ENCODE assay signal across 8 cellular contexts in the genomic region with DNA sequence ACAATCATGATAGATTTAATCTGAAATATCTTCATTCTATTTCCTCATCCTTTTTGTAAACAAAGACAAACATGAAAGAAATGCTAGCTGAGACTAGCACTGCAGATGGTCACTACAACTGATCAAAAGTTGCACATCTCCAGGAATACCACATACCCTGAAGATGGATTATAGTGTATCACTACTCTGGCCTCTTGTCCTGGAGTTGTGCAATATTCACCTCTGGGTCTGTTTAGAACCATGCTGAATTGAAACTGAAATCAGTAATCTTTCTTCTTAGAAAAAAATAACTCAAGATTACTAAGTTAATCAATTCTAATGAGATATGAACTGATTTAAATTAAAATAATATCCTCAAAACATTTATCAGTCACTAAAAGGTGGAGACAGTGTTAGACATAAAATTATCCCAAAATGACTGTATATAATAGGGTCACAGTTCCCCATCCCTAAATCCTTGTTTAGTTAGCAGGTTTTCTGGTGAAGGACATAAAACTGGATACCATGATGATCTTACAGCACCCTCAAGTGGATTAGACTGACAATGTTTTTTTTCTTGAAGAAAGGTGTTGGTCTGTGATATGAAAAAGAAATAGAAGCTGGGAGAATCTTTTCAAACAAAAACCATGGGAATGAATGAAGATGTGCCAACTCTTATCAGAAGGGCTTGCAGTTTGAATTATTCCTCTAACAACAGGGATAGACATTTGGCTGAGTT. TPM values are rescaled to one million over a fixed set of nuclear protein-coding genes. Genes with fewer than 3 reads are reported as not detected.
DNase-seq lines count a peak whose midpoint lies in the region; ATAC-seq, FAIRE-seq and TF ChIP-seq lines count a peak whose summit lies in the region.

No MANE protein-coding gene starts in this region.

- CTCF ChIA-PET in A673 (lab: Charles Lee): interaction anchor here (0.9 to 1.0 kb wide), 2 partner anchors 666 to 834 kb away, joined by 3 read pairs; no protein-coding TSS in a partner anchor

- H3K9me3 ChIP-seq in A673 (ENCODE audit: low read depth, low read length, poor library complexity, severe bottlenecking) (no peaks in the 10 kb centered on the region), small intestine (ENCODE audit: control insufficient read depth, low read depth) (no peaks in the 10 kb centered on the region)

- POLR2A ChIA-PET in A673 (lab: Charles Lee; ENCODE audit: low non-redundant PET): no interaction called here

- no peak overlapping the region for H3K27ac ChIP-seq in A673 (ENCODE audit: low read depth, low read length, poor library complexity, severe bottlenecking)
- H3K27ac ChIP-seq in small intestine (ENCODE audit: low read depth in 1 of 2, low read length in 1 of 2): no peak overlapping the region

- H3K36me3 ChIP-seq in A673 (ENCODE audit: insufficient read depth, low read length, poor library complexity, severe bottlenecking) (no peaks in the 10 kb centered on the region), small intestine (ENCODE audit: control insufficient read depth in 2 of 2, insufficient read depth in 2 of 2, low read length in 2 of 2) (no peaks in the 10 kb centered on the region)

- ATAC-seq in GM18858 (IDR thresholded peaks at IDR 0.05; ENCODE audit: unreplicated experiment) (peak; percentile 64), HG03175 (IDR thresholded peaks at IDR 0.05; ENCODE audit: unreplicated experiment) (peak; percentile 72), HG03139 (IDR thresholded peaks at IDR 0.05; ENCODE audit: unreplicated experiment) (no peak)

- H3K27me3 ChIP-seq in A673 (replicated peaks; ENCODE audit: insufficient read depth, low read depth, low read length, poor library complexity) (no peaks in the 10 kb centered on the region), small intestine (ENCODE audit: control insufficient read depth in 2 of 2, insufficient read depth in 2 of 2, low read length in 2 of 2) (peaks cover 0 to 11% of the 10 kb centered on the region in 2 donors)

- DNase-seq in A673 (ENCODE audit: low spot score) (peak; percentile 36), NCI-H748 (lab: John Stamatoyannopoulos, UW; ENCODE audit: unreplicated experiment) (peak; percentile 27), epithelial cell of proximal tubule (ENCODE audit: low read depth) (peak; percentile 19), cortex of kidney (lab: John Stamatoyannopoulos, UW) (no peak), small intestine (no peak)

- intact Hi-C loops in A673 (cut with micrococcal nuclease; ENCODE audit: unreplicated experiment): loop anchor here (2.0 to 5.0 kb wide), 2 partner anchors 666 to 782 kb away; no protein-coding TSS in a partner anchor

- no peaks in the 10 kb centered on the region for H3K4me1 ChIP-seq in A673 (ENCODE audit: insufficient read depth, low read length, poor library complexity, severe bottlenecking)
- no peaks in the 10 kb centered on the region for H3K4me1 ChIP-seq in small intestine (ENCODE audit: control insufficient read depth in 2 of 2, insufficient read depth in 1 of 2, low read depth in 1 of 2, low read length in 1 of 2)

- TF ChIP-seq CTCF in A673 (conservative IDR thresholded peaks at IDR 0.05; ENCODE audit: low read depth, low read length) (peak; percentile 56), epithelial cell of proximal tubule (conservative IDR thresholded peaks at IDR 0.05; ENCODE audit: low read depth, low read length) (peak; percentile 66)

- FAIRE-seq in small intestine (lab: Jason Lieb, UNC): no peak

- H3K4me3 ChIP-seq in A673 (ENCODE audit: low read depth, low read length, poor library complexity, severe bottlenecking) (no peak overlapping the region), epithelial cell of proximal tubule (ENCODE audit: low read depth, low read length) (no peak overlapping the region), small intestine (ENCODE audit: low read depth in 1 of 2, low read length in 2 of 2) (no peak overlapping the region)

- no TSS peak for BruUV-seq in A673 (replicated peaks; lab: Mats Ljungman, UMichigan)

RNA-seq across cellular contexts. Expression of a gene that starts 7.2 kb away (rescaled TPM):
- total RNA-seq in A673 (2021) (30.0 and 38.2 TPM in 2 replicates), epithelial cell of proximal tubule (12.0 and 18.7 TPM in 2 replicates)
- polyA plus RNA-seq in small intestine: 10 to 100 TPM in 1 of 3 donors, 1 to 10 TPM in 2; 4.3 to 10.3 (median 6.3) TPM

Comparison
In these comparisons a context has a peak if more than half of its experiments do, and no peak if none do; other contexts are left out.
1. DNase-seq: peak in A673 (single experiment), NCI-H748 (single experiment) and epithelial cell of proximal tubule (single experiment); none in cortex of kidney (single experiment) and small intestine (single experiment).